In genomic region chr7:55212176-55212575, GRCh38 we compare ENCODE assay signal across 16 cellular contexts.
DNase-seq lines count a peak whose midpoint lies in the region; ATAC-seq, FAIRE-seq and TF ChIP-seq lines count a peak whose summit lies in the region.
"Had no signal": no experiment of that assay in that cellular context is flagged by ENCODE, and none has a peak within 500 bp of the region (broad histone marks: within the 10 kb centered on the region; RNA-seq: fewer than 3 reads in every experiment).

No MANE protein-coding gene starts in this region.

- H3K9me3 Mint-ChIP-seq in mesothelial cell of epicardium, result no peaks in the 10 kb centered on the region
- H3K9me3 Mint-ChIP-seq: CD8-positive, alpha-beta memory T cell had no signal

- no peak overlapping the region for H2AFZ ChIP-seq in PC-3 (ENCODE audit: low read length)
- H2AFZ ChIP-seq: GM23248 had no signal

- CTCF ChIA-PET in PC-3 (lab: Charles Lee), result no interaction called here

- peak; percentile 84 for FAIRE-seq in bronchial epithelial cell (lab: Jason Lieb, UNC)
- no peak for FAIRE-seq in H54 (lab: Jason Lieb, UNC)
- FAIRE-seq: D721Med had no signal

- no peaks in the 10 kb centered on the region for H3K36me3 Mint-ChIP-seq in mesothelial cell of epicardium
- H3K36me3 Mint-ChIP-seq: CD8-positive, alpha-beta memory T cell had no signal

- H3K79me2 ChIP-seq in PC-3 (ENCODE audit: low read length), result no peaks in the 10 kb centered on the region

- H3K4me3 ChIP-seq in PC-3 (ENCODE audit: low read length), result no peak overlapping the region
- no peak overlapping the region for H3K4me3 ChIP-seq in bronchial epithelial cell (ENCODE audit: low read depth, low read length)
- H3K4me3 ChIP-seq in upper lobe of left lung, result no peak overlapping the region
- H3K4me3 ChIP-seq: BLaER1, GM23248 had no signal

- 68 to 76% methylated on average over 7 to 8 of the region's 8 CpGs for WGBS in upper lobe of left lung, 2 donors

- intact Hi-C loops in PC-3 (cut with micrococcal nuclease), result no loop called here

- no peaks in the 10 kb centered on the region for H3K9me3 ChIP-seq in PC-3 (ENCODE audit: low read length)
- no peaks in the 10 kb centered on the region for H3K9me3 ChIP-seq in upper lobe of left lung
- H3K9me3 ChIP-seq: BLaER1 had no signal

- no peak for TF ChIP-seq POLR2A in upper lobe of left lung (IDR thresholded peaks at IDR 0.05)
- TF ChIP-seq POLR2A in H54 (IDR thresholded peaks at IDR 0.05; ENCODE audit: low read depth, low read length), result no peak

- TF ChIP-seq EP300 in upper lobe of left lung (IDR thresholded peaks at IDR 0.05), result no peak

- H3K27ac ChIP-seq in PC-3 (ENCODE audit: low read length) (no peak overlapping the region), upper lobe of left lung (peak overlapping the region in 3 of 4 donors; percentile 25 to 81 (median 52))
- H3K27ac ChIP-seq: BLaER1, GM23248, KMS-11 had no signal

- no peak overlapping the region for H3K4me3 Mint-ChIP-seq in mesothelial cell of epicardium
- H3K4me3 Mint-ChIP-seq: CD8-positive, alpha-beta memory T cell had no signal

- H3K27ac Mint-ChIP-seq in mesothelial cell of epicardium, result peak overlapping the region; percentile 75
- H3K27ac Mint-ChIP-seq: CD8-positive, alpha-beta memory T cell had no signal

- peaks cover 13% of the 10 kb centered on the region for H3K4me1 Mint-ChIP-seq in mesothelial cell of epicardium
- H3K4me1 Mint-ChIP-seq: CD8-positive, alpha-beta memory T cell had no signal

- peaks cover 1% of the 10 kb centered on the region for H3K27me3 Mint-ChIP-seq in mesothelial cell of epicardium (ENCODE audit: low read depth)

- ATAC-seq in PC-3, result peak; percentile 18; the same call in 1 of the 2 replicates
- peak in 1 of 2 donors; percentile 28 for ATAC-seq in upper lobe of left lung (ENCODE audit: low FRiP score in 2 of 2)
- no peak for ATAC-seq in HG03135 (IDR thresholded peaks at IDR 0.05; ENCODE audit: unreplicated experiment)
- ATAC-seq in GM21576 (IDR thresholded peaks at IDR 0.05; ENCODE audit: unreplicated experiment), result no peak

- no peak overlapping the region for H3K4me2 ChIP-seq in PC-3 (ENCODE audit: low read length)
- H3K4me2 ChIP-seq: BLaER1, KMS-11 had no signal

- no peak for DNase-seq in PC-3
- DNase-seq in bronchial epithelial cell (ENCODE audit: low read depth), result no peak
- no peak for DNase-seq in mesothelial cell of epicardium (ENCODE audit: low spot score in 2 of 2, unreplicated experiment in 2 of 2)
- DNase-seq in upper lobe of left lung, result no peak
- DNase-seq in H54 (ENCODE audit: insufficient read length, low spot score), result no peak
- DNase-seq: CD8-positive, alpha-beta memory T cell; DMS79 treated with DMSO at 0.1 percent for 48 hours; NCI-H1048; NCI-H524; SIG-M5 had no signal

- POLR2A ChIA-PET in PC-3 (lab: Charles Lee; ENCODE audit: unreplicated experiment), result no interaction called here

- no peak overlapping the region for H3K9ac ChIP-seq in PC-3 (ENCODE audit: low read length)
- H3K9ac ChIP-seq: BLaER1, GM23248, KMS-11 had no signal

- TF ChIP-seq CTCF in PC-3 (conservative IDR thresholded peaks at IDR 0.05; ENCODE audit: low read depth, low read length) (no peak), bronchial epithelial cell (IDR thresholded peaks at IDR 0.05; ENCODE audit: insufficient read depth, low read length, severe bottlenecking) (no peak), mesothelial cell of epicardium (IDR thresholded peaks at IDR 0.05; ENCODE audit: unreplicated experiment) (no peak), upper lobe of left lung (IDR thresholded peaks at IDR 0.05) (no peak)

- H4K20me1 ChIP-seq in PC-3 (ENCODE audit: low read length), result no peaks in the 10 kb centered on the region
- H4K20me1 ChIP-seq: BLaER1 had no signal

- H3K4me1 ChIP-seq in PC-3 (ENCODE audit: insufficient read depth, low read length), result no peaks in the 10 kb centered on the region
- peaks cover 9 to 15% (median 11%) of the 10 kb centered on the region in 4 donors for H3K4me1 ChIP-seq in upper lobe of left lung
- H3K4me1 ChIP-seq: BLaER1 had no signal

- no peaks in the 10 kb centered on the region for H3K27me3 ChIP-seq in PC-3 (ENCODE audit: low read length)
- H3K27me3 ChIP-seq in bronchial epithelial cell (ENCODE audit: control insufficient read depth, insufficient read depth, low read length), result no peaks in the 10 kb centered on the region
- no peaks in the 10 kb centered on the region for H3K27me3 ChIP-seq in upper lobe of left lung
- H3K27me3 ChIP-seq: BLaER1 had no signal

- no TSS peak for BruUV-seq in PC-3 (replicated peaks; lab: Mats Ljungman, UMichigan)

- H3F3A ChIP-seq in PC-3 (ENCODE audit: low read length, unreplicated experiment), result no peaks in the 10 kb centered on the region

- H3K9me2 ChIP-seq in PC-3 (replicated peaks; ENCODE audit: low read length), result no peaks in the 10 kb centered on the region

- H3K36me3 ChIP-seq in PC-3 (ENCODE audit: low read depth, low read length) (peaks cover 14% of the 10 kb centered on the region; the same call in 1 of the 2 replicates), bronchial epithelial cell (ENCODE audit: control insufficient read depth, insufficient read depth, low read length) (peaks cover 6% of the 10 kb centered on the region), upper lobe of left lung (peaks cover 0 to 22% (median 7%) of the 10 kb centered on the region in 4 donors)
- H3K36me3 ChIP-seq: BLaER1 had no signal
